ENCODE assay signal across 16 cellular contexts in genomic region chr11:43789700-43790443, GRCh38.
DNase-seq lines count a peak whose midpoint lies in the region; FAIRE-seq and TF ChIP-seq lines count a peak whose summit lies in the region.
"Had no signal": no experiment of that assay in that cellular context is flagged by ENCODE, and none has a peak within 500 bp of the region (broad histone marks: within the 10 kb centered on the region; RNA-seq: fewer than 3 reads in every experiment).

No MANE protein-coding gene starts in this region.

- H3K79me2 ChIP-seq in keratinocyte (ENCODE audit: control insufficient read depth, insufficient read depth, low read length) = peaks cover 18% of the 10 kb centered on the region

- POLR2A ChIA-PET in AG04449 (lab: Yijun Ruan, JAX) = interaction anchor here (1.2 kb wide), 1 partner anchor 41 kb away, joined by 4 read pairs; no protein-coding TSS in a partner anchor

- no peak overlapping the region for H3K4me3 ChIP-seq in AG04449 (ENCODE audit: low read depth, low read length)
- H3K4me3 ChIP-seq in cardiac fibroblast (replicated peaks in 1 of 2; ENCODE audit: low read depth in 2 of 2, low read length in 2 of 2) = no peak overlapping the region
- peak overlapping the region in 1 of 3 experiments; percentile 50 for H3K4me3 ChIP-seq in keratinocyte (ENCODE audit: control insufficient read depth in 2 of 3, extremely low read depth in 1 of 3, insufficient read depth in 2 of 3, low read depth in 1 of 3, low read length in 3 of 3)
- H3K4me3 ChIP-seq: cardiac muscle cell had no signal

- no peak for TF ChIP-seq CTCF in AG04449 (IDR thresholded peaks at IDR 0.05; ENCODE audit: insufficient read depth, low read length, missing control alignments)
- no peak for TF ChIP-seq CTCF in cardiac fibroblast (IDR thresholded peaks at IDR 0.05; ENCODE audit: low read depth, low read length)
- no peak for TF ChIP-seq CTCF in keratinocyte (optimal IDR thresholded peaks at IDR 0.05 in 1 of 3, IDR thresholded peaks at IDR 0.05 in 1 of 3, conservative IDR thresholded peaks at IDR 0.05 in 1 of 3; ENCODE audit: extremely low read depth in 1 of 3, insufficient read depth in 2 of 3, low read length in 3 of 3)
- TF ChIP-seq CTCF in endothelial cell (IDR thresholded peaks at IDR 0.05; ENCODE audit: unreplicated experiment) = no peak
- no peak for TF ChIP-seq CTCF in GM20000 (IDR thresholded peaks at IDR 0.05; ENCODE audit: extremely low read depth, missing control alignments)

- H3K9me3 ChIP-seq in keratinocyte (ENCODE audit: control insufficient read depth, low read depth, low read length) = no peaks in the 10 kb centered on the region

- peaks cover 3% of the 10 kb centered on the region in 2 experiments for H3K36me3 ChIP-seq in keratinocyte (ENCODE audit: control insufficient read depth in 2 of 2, extremely low read depth in 1 of 2, insufficient read depth in 2 of 2, low read length in 2 of 2)
- H3K36me3 ChIP-seq: cardiac muscle cell had no signal

- peaks cover 2% of the 10 kb centered on the region for H3K27me3 Mint-ChIP-seq in endothelial cell (ENCODE audit: unreplicated experiment)
- H3K27me3 Mint-ChIP-seq: activated CD4-positive, alpha-beta T cell treated with anti-CD3 and anti-CD28 coated beads for 36 hours had no signal

- H3K4me1 ChIP-seq in keratinocyte (ENCODE audit: control insufficient read depth, extremely low read depth, insufficient read depth, low read length) = peaks cover 19% of the 10 kb centered on the region

- DNase-seq in AG04449 (ENCODE audit: low read depth, low spot score) = peak; percentile 40
- peak; percentile 81 for DNase-seq in LHCN-M2 (ENCODE audit: low read depth)
- peak; percentile 51 to 77 for DNase-seq in cardiac fibroblast (ENCODE audit: low read depth in 2 of 2)
- DNase-seq in keratinocyte (ENCODE audit: low read depth, low spot score) = no peak
- DNase-seq in activated CD4-positive, alpha-beta T cell treated with anti-CD3 and anti-CD28 coated beads for 48 hours = no peak
- no peak for DNase-seq in endothelial cell (ENCODE audit: low spot score)
- DNase-seq in GM20000 (ENCODE audit: low spot score) = no peak
- no peak for DNase-seq in iPS-NIHi11 (ENCODE audit: low spot score)
- DNase-seq: activated CD4-positive, alpha-beta T cell treated with anti-CD3 and anti-CD28 coated beads for 36 hours; DND-41; erythroblast; kidney; natural killer cell; NCI-H146 had no signal

- H3K4me2 ChIP-seq in keratinocyte (ENCODE audit: control insufficient read depth, extremely low read depth, insufficient read depth, low read depth, low read length) = peak overlapping the region; percentile 79

- no peaks in the 10 kb centered on the region for H3K9me1 ChIP-seq in keratinocyte (ENCODE audit: control insufficient read depth, extremely low read depth, insufficient read depth, low read length)

- peak overlapping the region; percentile 77 for H3K27ac ChIP-seq in keratinocyte (ENCODE audit: control insufficient read depth, insufficient read depth, low read length)
- H3K27ac ChIP-seq: cardiac muscle cell had no signal

- no peak overlapping the region for H2AFZ ChIP-seq in keratinocyte (ENCODE audit: control insufficient read depth, low read length)

- H3K9me3 Mint-ChIP-seq in endothelial cell (ENCODE audit: unreplicated experiment) = no peaks in the 10 kb centered on the region

- no peaks in the 10 kb centered on the region for H3K27me3 ChIP-seq in keratinocyte (ENCODE audit: control insufficient read depth, extremely low read depth, insufficient read depth, low read length)
- H3K27me3 ChIP-seq: cardiac muscle cell had no signal

- H3K4me3 Mint-ChIP-seq in endothelial cell (ENCODE audit: unreplicated experiment) = no peak overlapping the region
- H3K4me3 Mint-ChIP-seq: activated CD4-positive, alpha-beta T cell treated with anti-CD3 and anti-CD28 coated beads for 36 hours; natural killer cell had no signal

- peak overlapping the region; percentile 41 for H3K9ac ChIP-seq in keratinocyte (ENCODE audit: control insufficient read depth, extremely low read depth, insufficient read depth, low read length)

- H4K20me1 ChIP-seq in keratinocyte (ENCODE audit: control insufficient read depth, extremely low read depth, insufficient read depth, low read length) = no peaks in the 10 kb centered on the region

- no peak overlapping the region for H3K27ac Mint-ChIP-seq in endothelial cell (ENCODE audit: unreplicated experiment)
- H3K27ac Mint-ChIP-seq: activated CD4-positive, alpha-beta T cell treated with anti-CD3 and anti-CD28 coated beads for 36 hours; natural killer cell had no signal

- CTCF ChIA-PET in AG04449 (lab: Yijun Ruan, JAX) = interaction anchor here (1.2 to 3.8 kb wide), 3 partner anchors 12 to 36 kb away, joined by 3 to 18 read pairs (median 5); no protein-coding TSS in a partner anchor

- peak; percentile 95 for FAIRE-seq in keratinocyte (lab: Jason Lieb, UNC)
- FAIRE-seq: HepG2, kidney had no signal

- peaks cover 3% of the 10 kb centered on the region for H3K4me1 Mint-ChIP-seq in endothelial cell (ENCODE audit: unreplicated experiment)
- H3K4me1 Mint-ChIP-seq: activated CD4-positive, alpha-beta T cell treated with anti-CD3 and anti-CD28 coated beads for 36 hours had no signal

- peaks cover 10% of the 10 kb centered on the region for H3K36me3 Mint-ChIP-seq in endothelial cell (ENCODE audit: low read depth, unreplicated experiment)

- dilution Hi-C loops in keratinocyte (cut with MboI; ENCODE audit: extremely low pct_ligation_motif_present, low sequenced_read_pairs) = no loop called here

Comparison
In these comparisons a context has a peak if more than half of its experiments do, and no peak if none do; other contexts are left out.
1. DNase-seq: peak in AG04449 (single experiment), LHCN-M2 (single experiment) and cardiac fibroblast (2 of 2); none in keratinocyte (single experiment), activated CD4-positive, alpha-beta T cell treated with anti-CD3 and anti-CD28 coated beads for 48 hours (single experiment), endothelial cell (single experiment), GM20000 (single experiment) and iPS-NIHi11 (single experiment).